In the genomic region with DNA sequence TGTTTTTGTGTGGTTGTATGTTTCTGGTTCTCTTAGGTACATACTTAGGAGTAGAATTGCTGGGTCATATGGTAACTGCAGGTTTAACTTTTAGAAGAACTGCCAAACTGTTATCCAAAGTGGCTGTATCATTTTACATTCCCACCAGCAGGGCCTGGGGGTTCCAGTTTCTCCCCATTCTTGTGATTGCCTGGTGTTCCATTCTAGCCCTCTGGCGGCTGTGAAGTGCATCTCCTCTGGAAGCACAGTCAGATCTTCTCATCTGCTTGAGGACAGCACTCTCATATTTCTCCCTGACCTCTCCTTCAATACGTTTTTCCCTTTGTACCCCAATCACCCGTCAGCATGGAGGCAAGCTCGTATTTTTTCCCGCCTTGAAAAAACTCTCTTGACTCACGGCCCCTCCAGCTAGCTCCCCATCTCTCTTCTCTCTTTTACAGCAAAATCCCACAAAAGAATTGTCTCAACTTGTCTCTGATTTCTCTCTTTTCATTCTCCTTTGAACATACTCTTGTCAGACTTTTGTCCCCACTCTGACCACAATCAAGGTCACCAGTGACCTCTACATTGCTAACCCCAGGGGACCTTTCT, we compare ENCODE assay signal across 8 cellular contexts. TPM values are rescaled to one million over a fixed set of nuclear protein-coding genes. Genes with fewer than 3 reads are reported as not detected.
DNase-seq lines count a peak whose midpoint lies in the region; ATAC-seq and TF ChIP-seq lines count a peak whose summit lies in the region.
"Had no signal": no experiment of that assay in that cellular context is flagged by ENCODE, and none has a peak within 500 bp of the region (broad histone marks: within the 10 kb centered on the region; RNA-seq: fewer than 3 reads in every experiment).

No MANE protein-coding gene starts in this region.

- no peak for ATAC-seq in GM18873 (IDR thresholded peaks at IDR 0.05; ENCODE audit: low FRiP score, unreplicated experiment)

- CTCF ChIA-PET in mammary epithelial cell (lab: Charles Lee; ENCODE audit: low non-redundant PET) = no interaction called here

- intact Hi-C loops in mammary epithelial cell (cut with micrococcal nuclease) = loop anchor here (2.0 to 10.0 kb wide), 4 partner anchors 375 to 688 kb away; partner anchors contain the start of genes C2CD2L and DPAGT1

- DNase-seq in NB4 (ENCODE audit: low read depth) (peak; percentile 43), mammary epithelial cell (peak; percentile 45), osteoblast (ENCODE audit: insufficient read length, low spot score, missing footprints) (peak; percentile 80), SHP77 treated with DMSO at 0.1 percent for 48 hours (lab: John Stamatoyannopoulos, UW) (no peak)
- no peak for DNase-seq in activated CD4-positive, alpha-beta T cell treated with anti-CD3 and anti-CD28 coated beads, Interleukin-2, amount 50 U/mL, for 4 hours
- DNase-seq: NCI-H2227 treated with DMSO at 0.1 percent for 48 hours had no signal

- dilution Hi-C loops in mammary epithelial cell (cut with HindIII; ENCODE audit: low sequenced_read_pairs) = loop anchor here (10.0 kb wide), 1 partner anchor 105 kb away; no protein-coding TSS in a partner anchor

- H3K9me3 ChIP-seq in mammary epithelial cell (replicated peaks; ENCODE audit: insufficient read depth, low read length) (no peaks in the 10 kb centered on the region), osteoblast (ENCODE audit: low read depth, low read length) (no peaks in the 10 kb centered on the region)

- no peaks in the 10 kb centered on the region for H3K4me1 ChIP-seq in mammary epithelial cell (ENCODE audit: insufficient read depth, low read length)
- H3K4me1 ChIP-seq in osteoblast (ENCODE audit: insufficient read depth, low read length) = peaks cover 14% of the 10 kb centered on the region

- no peak for TF ChIP-seq POLR2A in NB4 (IDR thresholded peaks at IDR 0.05; ENCODE audit: extremely low read depth, insufficient read length)

- WGBS in mammary epithelial cell (ENCODE audit: low coverage, missing lambda C conversion rate) = 73% methylated on average over 6 of the region's 6 CpGs

- H3K4me3 ChIP-seq in NB4 (ENCODE audit: low read depth, low read length) (no peak overlapping the region), mammary epithelial cell (replicated peaks in 1 of 3; ENCODE audit: insufficient read depth in 1 of 3, low read depth in 2 of 3, low read length in 3 of 3) (no peak overlapping the region), osteoblast (ENCODE audit: insufficient read depth, low read length) (no peak overlapping the region)

- in situ Hi-C loops in mammary epithelial cell (cut with MboI; ENCODE audit: low sequenced_read_pairs in 2 of 2) = loop anchor here (10.0 to 25.0 kb wide), 4 partner anchors 95 to 608 kb away; partner anchors contain the start of genes NECTIN1 (in 1 of the 2) and USP2 (in 1 of the 2)

- H3K9ac ChIP-seq in mammary epithelial cell (ENCODE audit: insufficient read depth, low read length) = no peak overlapping the region

- H3K27ac ChIP-seq in mammary epithelial cell (ENCODE audit: insufficient read depth, low read depth, low read length) (no peak overlapping the region), osteoblast (ENCODE audit: low read depth, low read length) (no peak overlapping the region)

- H4K20me1 ChIP-seq in mammary epithelial cell (ENCODE audit: insufficient read depth, low read length) (no peaks in the 10 kb centered on the region), osteoblast (ENCODE audit: insufficient read depth, low read length) (peaks cover 4% of the 10 kb centered on the region)

- H3K27me3 ChIP-seq in mammary epithelial cell (ENCODE audit: insufficient read depth, low read length) = no peaks in the 10 kb centered on the region
- H3K27me3 ChIP-seq in osteoblast (ENCODE audit: insufficient read depth, low read length) = peaks cover 44% of the 10 kb centered on the region

- H3K4me2 ChIP-seq in mammary epithelial cell (ENCODE audit: insufficient read depth, low read depth, low read length) (no peak overlapping the region), osteoblast (ENCODE audit: insufficient read depth, low read length) (no peak overlapping the region)

- H3K36me3 ChIP-seq in mammary epithelial cell (ENCODE audit: insufficient read depth, low read length) (no peaks in the 10 kb centered on the region), osteoblast (ENCODE audit: insufficient read depth, low read length) (no peaks in the 10 kb centered on the region)

- TF ChIP-seq CTCF in GM12873 (IDR thresholded peaks at IDR 0.05; ENCODE audit: insufficient read depth, low read depth, low read length, missing control alignments) (peak; percentile 79), NB4 (IDR thresholded peaks at IDR 0.05; ENCODE audit: low read depth, low read length) (peak; percentile 52), mammary epithelial cell (conservative IDR thresholded peaks at IDR 0.05 in 1 of 2, IDR thresholded peaks at IDR 0.05 in 1 of 2; ENCODE audit: extremely low read depth in 1 of 2, insufficient read depth in 1 of 2, low read depth in 1 of 2, low read length in 2 of 2) (peak; percentile 21 to 38), osteoblast (IDR thresholded peaks at IDR 0.05; ENCODE audit: extremely low read depth, low read depth, low read length) (peak; percentile 52)

- no TSS peak for BruUV-seq in mammary epithelial cell (replicated peaks; lab: Mats Ljungman, UMichigan)

- H3K79me2 ChIP-seq in mammary epithelial cell (ENCODE audit: insufficient read depth, low read length) = no peaks in the 10 kb centered on the region
- H3K79me2 ChIP-seq in osteoblast (ENCODE audit: insufficient read depth, low read length) = no peaks in the 10 kb centered on the region

- no peak overlapping the region for H2AFZ ChIP-seq in mammary epithelial cell (ENCODE audit: low read depth, low read length)
- H2AFZ ChIP-seq in osteoblast (ENCODE audit: low read length) = no peak overlapping the region

RNA-seq across cellular contexts. Expression of gene THY1, which starts 56.8 kb away (rescaled TPM):
- total RNA-seq in mammary epithelial cell (10 to 100 TPM in 1 of 2 donors, 1 to 10 TPM in 1; 5.7 to 71.3 TPM), osteoblast (308 and 400 TPM in 2 replicates)
- polyA plus RNA-seq in mammary epithelial cell = 146 TPM
- 248 TPM for polyA minus RNA-seq in mammary epithelial cell

Comparison
In these comparisons a context has a peak if more than half of its experiments do, and no peak if none do; other contexts are left out.
1. DNase-seq: peak in NB4 (single experiment), mammary epithelial cell (single experiment) and osteoblast (single experiment); none in SHP77 treated with DMSO at 0.1 percent for 48 hours (single experiment) and activated CD4-positive, alpha-beta T cell treated with anti-CD3 and anti-CD28 coated beads, Interleukin-2, amount 50 U/mL, for 4 hours (0 of 2).
2. Peak in every context shown above with its lines, with median percentiles within 50 percentile points of each other: CTCF ChIP-seq.